1 cellular context compared by ENCODE assay signal in the genomic region with DNA sequence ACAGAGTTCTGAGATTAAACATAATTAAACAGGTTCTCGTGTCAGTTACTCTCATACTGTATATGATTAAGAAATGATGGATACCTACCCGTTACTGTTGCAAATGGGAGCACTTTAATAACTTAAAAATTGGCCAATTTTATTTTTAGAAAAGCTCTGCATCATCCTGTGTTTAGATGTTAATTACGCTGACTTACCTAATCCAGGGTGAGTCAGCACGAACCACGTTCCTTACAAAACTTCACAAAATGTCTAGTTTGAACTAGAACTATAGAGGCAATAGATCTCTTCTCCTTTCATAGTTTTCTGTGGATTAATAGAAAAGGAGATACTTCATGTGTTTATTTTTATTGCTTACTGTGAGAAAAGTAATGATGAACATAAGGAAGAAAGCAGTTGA.
TF ChIP-seq lines count a peak whose summit lies in the region.

No MANE protein-coding gene starts in this region.

TF ChIP-seq in HCT116, 20 proteins besides CTCF, POLR2A, EP300 and RAD21 (continued from another document):
- TF ChIP-seq, protein P1, sequence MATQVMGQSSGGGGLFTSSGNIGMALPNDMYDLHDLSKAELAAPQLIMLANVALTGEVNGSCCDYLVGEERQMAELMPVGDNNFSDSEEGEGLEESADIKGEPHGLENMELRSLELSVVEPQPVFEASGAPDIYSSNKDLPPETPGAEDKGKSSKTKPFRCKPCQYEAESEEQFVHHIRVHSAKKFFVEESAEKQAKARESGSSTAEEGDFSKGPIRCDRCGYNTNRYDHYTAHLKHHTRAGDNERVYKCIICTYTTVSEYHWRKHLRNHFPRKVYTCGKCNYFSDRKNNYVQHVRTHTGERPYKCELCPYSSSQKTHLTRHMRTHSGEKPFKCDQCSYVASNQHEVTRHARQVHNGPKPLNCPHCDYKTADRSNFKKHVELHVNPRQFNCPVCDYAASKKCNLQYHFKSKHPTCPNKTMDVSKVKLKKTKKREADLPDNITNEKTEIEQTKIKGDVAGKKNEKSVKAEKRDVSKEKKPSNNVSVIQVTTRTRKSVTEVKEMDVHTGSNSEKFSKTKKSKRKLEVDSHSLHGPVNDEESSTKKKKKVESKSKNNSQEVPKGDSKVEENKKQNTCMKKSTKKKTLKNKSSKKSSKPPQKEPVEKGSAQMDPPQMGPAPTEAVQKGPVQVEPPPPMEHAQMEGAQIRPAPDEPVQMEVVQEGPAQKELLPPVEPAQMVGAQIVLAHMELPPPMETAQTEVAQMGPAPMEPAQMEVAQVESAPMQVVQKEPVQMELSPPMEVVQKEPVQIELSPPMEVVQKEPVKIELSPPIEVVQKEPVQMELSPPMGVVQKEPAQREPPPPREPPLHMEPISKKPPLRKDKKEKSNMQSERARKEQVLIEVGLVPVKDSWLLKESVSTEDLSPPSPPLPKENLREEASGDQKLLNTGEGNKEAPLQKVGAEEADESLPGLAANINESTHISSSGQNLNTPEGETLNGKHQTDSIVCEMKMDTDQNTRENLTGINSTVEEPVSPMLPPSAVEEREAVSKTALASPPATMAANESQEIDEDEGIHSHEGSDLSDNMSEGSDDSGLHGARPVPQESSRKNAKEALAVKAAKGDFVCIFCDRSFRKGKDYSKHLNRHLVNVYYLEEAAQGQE (IDR thresholded peaks at IDR 0.05; ENCODE audit: low read depth), result no peak
- no peak for TF ChIP-seq SRF (IDR thresholded peaks at IDR 0.05; ENCODE audit: low read depth)
- no peak for TF ChIP-seq EZH2 (IDR thresholded peaks at IDR 0.05)
- TF ChIP-seq POLR2AphosphoS5 (IDR thresholded peaks at IDR 0.05; ENCODE audit: low read depth, low read length), result no peak
- TF ChIP-seq CBX3 (IDR thresholded peaks at IDR 0.05; ENCODE audit: low read depth), result no peak
- TF ChIP-seq TCF7L2 (IDR thresholded peaks at IDR 0.05; ENCODE audit: borderline replicate concordance, extremely low read depth, insufficient read depth, insufficient read length), result no peak
